Comparison of ENCODE assay signal across 8 cellular contexts in the genomic region with DNA sequence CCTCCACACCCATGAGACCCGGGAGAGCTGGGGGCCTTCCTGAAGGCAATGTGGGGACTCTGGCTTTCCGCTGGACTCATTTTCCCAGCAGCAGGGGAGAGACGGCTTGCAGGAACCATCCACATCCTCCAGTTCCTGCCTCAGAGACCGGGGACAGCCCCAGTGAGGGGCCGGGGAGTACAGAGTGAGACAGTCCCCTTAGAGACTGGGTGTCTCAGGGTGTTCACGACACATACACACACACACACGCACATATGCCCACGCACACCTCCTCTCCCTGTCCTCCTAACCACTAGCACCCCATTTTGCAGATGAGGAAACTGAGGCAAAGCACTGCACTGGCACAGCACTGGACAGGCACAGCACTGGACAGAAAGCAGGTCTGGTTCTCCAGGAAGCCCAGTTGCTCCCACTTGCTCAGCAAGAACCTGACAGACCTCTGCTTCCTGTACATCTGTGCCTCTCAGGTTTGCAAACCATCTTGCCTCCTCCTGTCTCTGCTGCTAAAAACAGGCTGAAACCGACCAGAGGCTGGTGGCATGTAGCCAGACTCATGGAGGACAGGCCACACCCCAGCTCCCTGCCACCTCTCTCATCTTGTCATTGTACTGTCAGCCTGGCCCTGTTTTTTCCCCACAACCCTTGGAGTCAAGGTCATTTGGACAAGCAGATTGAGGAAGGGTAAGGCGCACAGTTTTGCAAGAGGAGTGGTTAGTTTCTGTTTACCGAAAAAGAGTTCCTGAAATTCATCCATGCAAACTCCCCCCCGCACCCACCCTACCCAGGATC. TPM values are rescaled to one million over a fixed set of nuclear protein-coding genes. Genes with fewer than 3 reads are reported as not detected.
DNase-seq lines count a peak whose midpoint lies in the region; ATAC-seq and TF ChIP-seq lines count a peak whose summit lies in the region.
"Had no signal": no experiment of that assay in that cellular context is flagged by ENCODE, and none has a peak within 500 bp of the region (broad histone marks: within the 10 kb centered on the region; RNA-seq: fewer than 3 reads in every experiment).

No MANE protein-coding gene starts in this region.

- H3K36me3 ChIP-seq in smooth muscle cell (ENCODE audit: low read depth), result no peaks in the 10 kb centered on the region

- WGBS in smooth muscle cell (ENCODE audit: low lambda C conversion rate), result 82% methylated on average over 11 of the region's 12 CpGs

- no peak overlapping the region for H3K4me2 ChIP-seq in smooth muscle cell

- no peaks in the 10 kb centered on the region for H3K79me2 ChIP-seq in smooth muscle cell (ENCODE audit: low read depth)

- peak overlapping the region; percentile 99 for H3K27ac Mint-ChIP-seq in activated T-helper 1 cell treated with anti-CD3 and anti-CD28 coated beads, Interleukin-12 subunit alpha, Interleukin-12 subunit beta, Interleukin-2, Interleukin-4 antibody, amounts not matched to agents 30 ng/mL and 10 ng/mL and 1 ng/mL, durations not matched to agents 14 hours and 24 hours and 36 hours

- no peak overlapping the region for H3K27ac ChIP-seq in smooth muscle cell (ENCODE audit: low read depth)

- H3F3A ChIP-seq in smooth muscle cell (ENCODE audit: low read depth), result no peaks in the 10 kb centered on the region

- no peaks in the 10 kb centered on the region for H3K9me3 Mint-ChIP-seq in activated T-helper 1 cell treated with anti-CD3 and anti-CD28 coated beads, Interleukin-12 subunit alpha, Interleukin-12 subunit beta, Interleukin-2, Interleukin-4 antibody, amounts not matched to agents 30 ng/mL and 10 ng/mL and 1 ng/mL, durations not matched to agents 14 hours and 24 hours and 36 hours

- ATAC-seq in GM18868 (IDR thresholded peaks at IDR 0.05; ENCODE audit: unreplicated experiment) (peak; percentile 54), HG02884 (IDR thresholded peaks at IDR 0.05; ENCODE audit: unreplicated experiment) (peak; percentile 52), left cardiac atrium (peak; percentile 55 to 75)

- H3K4me1 ChIP-seq in smooth muscle cell (ENCODE audit: low read depth), result no peaks in the 10 kb centered on the region

- H3K36me3 Mint-ChIP-seq in activated T-helper 1 cell treated with anti-CD3 and anti-CD28 coated beads, Interleukin-12 subunit alpha, Interleukin-12 subunit beta, Interleukin-2, Interleukin-4 antibody, amounts not matched to agents 30 ng/mL and 10 ng/mL and 1 ng/mL, durations not matched to agents 14 hours and 24 hours and 36 hours (ENCODE audit: low read depth), result peaks cover 2% of the 10 kb centered on the region

- peak overlapping the region; percentile 59 for H3K4me3 Mint-ChIP-seq in activated T-helper 1 cell treated with anti-CD3 and anti-CD28 coated beads, Interleukin-12 subunit alpha, Interleukin-12 subunit beta, Interleukin-2, Interleukin-4 antibody, amounts not matched to agents 30 ng/mL and 10 ng/mL and 1 ng/mL, durations not matched to agents 14 hours and 24 hours and 36 hours

- H4K20me1 ChIP-seq in smooth muscle cell (ENCODE audit: low read depth), result no peaks in the 10 kb centered on the region

- H3K9me3 ChIP-seq in smooth muscle cell (replicated peaks; ENCODE audit: low read depth), result no peaks in the 10 kb centered on the region

- peaks cover 66% of the 10 kb centered on the region for H3K4me1 Mint-ChIP-seq in activated T-helper 1 cell treated with anti-CD3 and anti-CD28 coated beads, Interleukin-12 subunit alpha, Interleukin-12 subunit beta, Interleukin-2, Interleukin-4 antibody, amounts not matched to agents 30 ng/mL and 10 ng/mL and 1 ng/mL, durations not matched to agents 14 hours and 24 hours and 36 hours (ENCODE audit: low read depth)

- intact Hi-C loops in activated T-helper 1 cell treated with anti-CD3 and anti-CD28 coated beads, Interleukin-12 subunit alpha, Interleukin-12 subunit beta, Interleukin-2, Interleukin-4 antibody, amounts not matched to agents 30 ng/mL and 10 ng/mL and 1 ng/mL, durations not matched to agents 14 hours and 24 hours and 36 hours (cut with micrococcal nuclease), result loop anchor here (10.0 kb wide), 1 partner anchor 357 kb away; the partner anchor contains the start of gene SPOCK2
- intact Hi-C loops in left cardiac atrium (cut with DNase I), result no loop called here

- TF ChIP-seq CTCF in smooth muscle cell (IDR thresholded peaks at IDR 0.05; ENCODE audit: borderline replicate concordance, insufficient read depth, poor library complexity, severe bottlenecking), result no peak

- DNase-seq in NCI-H69 (lab: John Stamatoyannopoulos, UW) (peak; percentile 75), left cardiac atrium (peak; percentile 66), smooth muscle cell (lab: John Stamatoyannopoulos, UW; ENCODE audit: unreplicated experiment) (no peak)
- DNase-seq in activated T-helper 1 cell treated with anti-CD3 and anti-CD28 coated beads, Interleukin-12 subunit alpha, Interleukin-12 subunit beta, Interleukin-2, Interleukin-4 antibody, amounts not matched to agents 30 ng/mL and 10 ng/mL and 1 ng/mL, durations not matched to agents 14 hours and 24 hours and 36 hours (ENCODE audit: low spot score), result peak; percentile 51
- peak; percentile 66 for DNase-seq in stimulated activated CD4-positive, alpha-beta T cell treated with anti-CD3 and anti-CD28 coated beads, Interleukin-4, amount 100 ng/mL, for 1 hour

- H3K27me3 Mint-ChIP-seq in activated T-helper 1 cell treated with anti-CD3 and anti-CD28 coated beads, Interleukin-12 subunit alpha, Interleukin-12 subunit beta, Interleukin-2, Interleukin-4 antibody, amounts not matched to agents 30 ng/mL and 10 ng/mL and 1 ng/mL, durations not matched to agents 14 hours and 24 hours and 36 hours (ENCODE audit: insufficient read depth), result no peaks in the 10 kb centered on the region

- H2AFZ ChIP-seq in smooth muscle cell (ENCODE audit: low read depth), result no peak overlapping the region

- H3K27me3 ChIP-seq in smooth muscle cell (ENCODE audit: low read depth), result peaks cover 1% of the 10 kb centered on the region

- H3K4me3 ChIP-seq in smooth muscle cell, result no peak overlapping the region

- H3K9ac ChIP-seq in smooth muscle cell (ENCODE audit: low read depth), result no peak overlapping the region

RNA-seq across cellular contexts. Expression of gene C10orf105, which starts 8.0 kb away (rescaled TPM):
- 0.18 and 0.32 TPM in 2 replicates for total RNA-seq in activated T-helper 1 cell treated with anti-CD3 and anti-CD28 coated beads, Interleukin-12 subunit alpha, Interleukin-12 subunit beta, Interleukin-2, Interleukin-4 antibody, amounts not matched to agents 30 ng/mL and 10 ng/mL and 1 ng/mL, durations not matched to agents 14 hours and 24 hours and 36 hours
- total RNA-seq in left cardiac atrium (under 1 TPM; 0.27 to 0.47 TPM), smooth muscle cell (0.09 TPM in 1 of 2 replicates, not detected in the other)
- not detected in 2 replicates for polyA plus RNA-seq in smooth muscle cell
- total RNA-seq: astrocyte had no signal

RNA-seq across cellular contexts. Expression of gene VSIR, which starts 45.7 kb away (rescaled TPM):
- total RNA-seq in activated T-helper 1 cell treated with anti-CD3 and anti-CD28 coated beads, Interleukin-12 subunit alpha, Interleukin-12 subunit beta, Interleukin-2, Interleukin-4 antibody, amounts not matched to agents 30 ng/mL and 10 ng/mL and 1 ng/mL, durations not matched to agents 14 hours and 24 hours and 36 hours, result 114 and 115 TPM in 2 replicates
- total RNA-seq in left cardiac atrium (10 to 100 TPM; 40.6 to 65.3 TPM), smooth muscle cell (0.58 and 3.6 TPM in 2 replicates)
- 2.6 and 3.6 TPM in 2 replicates for polyA plus RNA-seq in smooth muscle cell
